In genomic region chr21:25565272-25566199, GRCh38 we compare ENCODE assay signal across 17 cellular contexts. TPM values are rescaled to one million over a fixed set of nuclear protein-coding genes. Genes with fewer than 3 reads are reported as not detected.
DNase-seq lines count a peak whose midpoint lies in the region; ATAC-seq lines count a peak whose summit lies in the region.
"Had no signal": no experiment of that assay in that cellular context is flagged by ENCODE, and none has a peak within 500 bp of the region (broad histone marks: within the 10 kb centered on the region; RNA-seq: fewer than 3 reads in every experiment).

No MANE protein-coding gene starts in this region.

- H3K9me3 Mint-ChIP-seq in activated CD4-positive, alpha-beta T cell treated with anti-CD3 and anti-CD28 coated beads for 36 hours (ENCODE audit: low read depth) = no peaks in the 10 kb centered on the region
- no peaks in the 10 kb centered on the region for H3K9me3 Mint-ChIP-seq in activated T-cell treated with anti-CD3 and anti-CD28 coated beads, Interleukin-2, amount 50 U/mL, for 72 hours
- H3K9me3 Mint-ChIP-seq: GM23338, type B pancreatic cell had no signal

- CTCF ChIA-PET in activated CD4-positive, alpha-beta T cell treated with anti-CD3 and anti-CD28 coated beads for 36 hours (lab: Charles Lee) = interaction anchor here (0.6 to 1.7 kb wide), 4 partner anchors 8 to 145 kb away, joined by 3 to 5 read pairs (median 3); no protein-coding TSS in a partner anchor

- ATAC-seq in activated CD4-positive, alpha-beta T cell treated with anti-CD3 and anti-CD28 coated beads for 36 hours = no peak
- no peak for ATAC-seq in activated T-cell treated with anti-CD3 and anti-CD28 coated beads, Interleukin-2, amount 50 U/mL, for 72 hours (replicated peaks in 1 of 2)
- ATAC-seq in GM18868 (IDR thresholded peaks at IDR 0.05; ENCODE audit: unreplicated experiment) (no peak), HG02571 (IDR thresholded peaks at IDR 0.05; ENCODE audit: unreplicated experiment) (no peak), GM18520 (IDR thresholded peaks at IDR 0.05; ENCODE audit: unreplicated experiment) (no peak)
- ATAC-seq: GM23338, K562 had no signal

- DNase-seq in activated CD4-positive, alpha-beta T cell treated with anti-CD3 and anti-CD28 coated beads for 36 hours = peak; percentile 44
- DNase-seq in activated CD4-positive, alpha-beta T cell treated with anti-CD3 and anti-CD28 coated beads, Interleukin-2, amount 50 U/mL, for 1 hour = no peak
- DNase-seq in activated T-cell treated with anti-CD3 and anti-CD28 coated beads, Interleukin-2, amount 50 U/mL, for 72 hours = no peak
- peak; percentile 58 for DNase-seq in left kidney (ENCODE audit: low read depth, low spot score)
- DNase-seq: dermis blood vessel endothelial cell; left ventricle myocardium inferior; NCI-H1092 treated with DMSO at 0.1 percent for 48 hours; NK-92 treated with Interleukin-12 subunit alpha and Interleukin-12 subunit beta, amount 100 ng/mL, for 24 hours; Right ventricle myocardium superior had no signal

- POLR2A ChIA-PET in activated CD4-positive, alpha-beta T cell treated with anti-CD3 and anti-CD28 coated beads for 36 hours (lab: Charles Lee) = interaction anchor here (1.2 to 4.5 kb wide), 7 partner anchors 7 to 137 kb away, joined by 4 to 55 read pairs (median 6); no protein-coding TSS in a partner anchor

- no peaks in the 10 kb centered on the region for H3K27me3 Mint-ChIP-seq in activated CD4-positive, alpha-beta T cell treated with anti-CD3 and anti-CD28 coated beads for 36 hours
- H3K27me3 Mint-ChIP-seq in activated T-cell treated with anti-CD3 and anti-CD28 coated beads, Interleukin-2, amount 50 U/mL, for 72 hours (ENCODE audit: low read depth) = no peaks in the 10 kb centered on the region

- H3K4me1 Mint-ChIP-seq in activated CD4-positive, alpha-beta T cell treated with anti-CD3 and anti-CD28 coated beads for 36 hours = peaks cover 27% of the 10 kb centered on the region
- H3K4me1 Mint-ChIP-seq in activated T-cell treated with anti-CD3 and anti-CD28 coated beads, Interleukin-2, amount 50 U/mL, for 72 hours (ENCODE audit: low read depth) = peaks cover 75% of the 10 kb centered on the region

- H3K36me3 Mint-ChIP-seq in activated CD4-positive, alpha-beta T cell treated with anti-CD3 and anti-CD28 coated beads for 36 hours (ENCODE audit: low read depth) = peaks cover 89% of the 10 kb centered on the region
- peaks cover 44 to 66% of the 10 kb centered on the region in 2 donors for H3K36me3 Mint-ChIP-seq in activated T-cell treated with anti-CD3 and anti-CD28 coated beads, Interleukin-2, amount 50 U/mL, for 72 hours (ENCODE audit: insufficient read depth in 2 of 2)

- H3K4me3 ChIP-seq in GM08714 (ENCODE audit: low read length) = peak overlapping the region; percentile 99
- H3K4me3 ChIP-seq: GM23338, K562, left ventricle myocardium inferior had no signal

- intact Hi-C loops in activated CD4-positive, alpha-beta T cell treated with anti-CD3 and anti-CD28 coated beads for 36 hours (cut with DNase I, micrococcal nuclease) = no loop called here

- H3K4me3 Mint-ChIP-seq in activated CD4-positive, alpha-beta T cell treated with anti-CD3 and anti-CD28 coated beads for 36 hours = peak overlapping the region; percentile 93
- peak overlapping the region; percentile 85 to 88 for H3K4me3 Mint-ChIP-seq in activated T-cell treated with anti-CD3 and anti-CD28 coated beads, Interleukin-2, amount 50 U/mL, for 72 hours
- H3K4me3 Mint-ChIP-seq: GM23338, type B pancreatic cell had no signal

- H3K27ac Mint-ChIP-seq in activated CD4-positive, alpha-beta T cell treated with anti-CD3 and anti-CD28 coated beads for 36 hours = peak overlapping the region; percentile 100
- H3K27ac Mint-ChIP-seq in activated T-cell treated with anti-CD3 and anti-CD28 coated beads, Interleukin-2, amount 50 U/mL, for 72 hours = peak overlapping the region; percentile 86
- H3K27ac Mint-ChIP-seq: GM23338, progenitor cell of endocrine pancreas, type B pancreatic cell had no signal

RNA-seq across cellular contexts. Expression of gene MRPL39, which starts 41.7 kb away (rescaled TPM):
- 10 to 100 TPM; 78.4 to 84.5 TPM for total RNA-seq in activated CD4-positive, alpha-beta T cell treated with anti-CD3 and anti-CD28 coated beads for 36 hours
- total RNA-seq in activated T-cell treated with anti-CD3 and anti-CD28 coated beads, Interleukin-2, amount 50 U/mL, for 72 hours = 10 to 100 TPM; 42.8 to 50.9 TPM

Comparison
In these comparisons a context has a peak if more than half of its experiments do, and no peak if none do; other contexts are left out.
1. DNase-seq: peak in activated CD4-positive, alpha-beta T cell treated with anti-CD3 and anti-CD28 coated beads for 36 hours (single experiment) and left kidney (single experiment); none in activated CD4-positive, alpha-beta T cell treated with anti-CD3 and anti-CD28 coated beads, Interleukin-2, amount 50 U/mL, for 1 hour (single experiment) and activated T-cell treated with anti-CD3 and anti-CD28 coated beads, Interleukin-2, amount 50 U/mL, for 72 hours (0 of 2).